In genomic region chr6:168371635-168371988, GRCh38 we compare ENCODE assay signal across 24 cellular contexts. TPM values are rescaled to one million over a fixed set of nuclear protein-coding genes. Genes with fewer than 3 reads are reported as not detected.
DNase-seq lines count a peak whose midpoint lies in the region; ATAC-seq, FAIRE-seq and TF ChIP-seq lines count a peak whose summit lies in the region.
"Had no signal": no experiment of that assay in that cellular context is flagged by ENCODE, and none has a peak within 500 bp of the region (broad histone marks: within the 10 kb centered on the region; RNA-seq: fewer than 3 reads in every experiment).

No MANE protein-coding gene starts in this region.

- DNase-seq in Right ventricle myocardium superior = peak; percentile 30
- no peak for DNase-seq in Right ventricle myocardium inferior (ENCODE audit: missing footprints)
- no peak for DNase-seq in HepG2 (ENCODE audit: low spot score)
- DNase-seq in right lobe of liver = no peak
- peak; percentile 60 for DNase-seq in sigmoid colon
- no peak for DNase-seq in NCI-H526 (lab: John Stamatoyannopoulos, UW)
- DNase-seq: C1 segment of cervical spinal cord; Calu3; CD4-positive, alpha-beta memory T cell; COR-L47; DMS53; DMS79 treated with DMSO at 0.1 percent for 48 hours; GF-D8; H9; HFFc6 had no signal

- no peak for TF ChIP-seq EP300 in HepG2 (IDR thresholded peaks at IDR 0.05; ENCODE audit: low read depth in 2 of 2, low read length in 2 of 2)
- no peak for TF ChIP-seq EP300 in HepG2 (CRISPR knock-in tag; IDR thresholded peaks at IDR 0.05; ENCODE audit: borderline replicate concordance)
- TF ChIP-seq EP300 in sigmoid colon (IDR thresholded peaks at IDR 0.05) = no peak

- POLR2A ChIA-PET in HepG2 (lab: Yijun Ruan, JAX) = no interaction called here

- in situ Hi-C loops in HepG2 (cut with HindIII; ENCODE audit: extremely low pct_ligation_motif_present, low pct_unique_long_range_greater_than_20kb) = loop anchor here (5.0 kb wide), 1 partner anchor 516 kb away; no protein-coding TSS in a partner anchor

- TF ChIP-seq CTCF in HepG2 (CRISPR knock-in tag; IDR thresholded peaks at IDR 0.05) (no peak), right lobe of liver (IDR thresholded peaks at IDR 0.05) (no peak), sigmoid colon (IDR thresholded peaks at IDR 0.05) (no peak)

- no peak overlapping the region for H3K4me2 ChIP-seq in HepG2 (ENCODE audit: low read depth, low read length)
- H3K4me2 ChIP-seq: GM23338 had no signal

- H4K20me1 ChIP-seq in HepG2 (ENCODE audit: insufficient read depth, low read length) = no peaks in the 10 kb centered on the region

- TF ChIP-seq POLR2A in HepG2 (IDR thresholded peaks at IDR 0.05; ENCODE audit: insufficient read depth in 1 of 2, low read depth in 2 of 2, low read length in 2 of 2) (no peak), right lobe of liver (IDR thresholded peaks at IDR 0.05) (no peak), sigmoid colon (IDR thresholded peaks at IDR 0.05) (no peak)

- H3K4me1 ChIP-seq in HepG2 (ENCODE audit: insufficient read depth, low read length) (peaks cover 5% of the 10 kb centered on the region; the same call in 1 of the 2 replicates), right lobe of liver (no peaks in the 10 kb centered on the region), sigmoid colon (peaks cover 0 to 29% (median 16%) of the 10 kb centered on the region in 4 donors)

- H3K27ac ChIP-seq in HepG2 (ENCODE audit: extremely low read length, insufficient read depth, low read length) = no peak overlapping the region
- no peak overlapping the region for H3K27ac ChIP-seq in right lobe of liver
- no peak overlapping the region for H3K27ac ChIP-seq in sigmoid colon

- H3K27me3 ChIP-seq in HepG2 (ENCODE audit: control insufficient read depth in 1 of 2, insufficient read depth in 2 of 2, low read length in 2 of 2) = peaks cover 5 to 86% of the 10 kb centered on the region in 2 experiments
- H3K27me3 ChIP-seq in right lobe of liver = no peaks in the 10 kb centered on the region
- no peaks in the 10 kb centered on the region for H3K27me3 ChIP-seq in sigmoid colon

- H3K9me3 ChIP-seq in HepG2 (ENCODE audit: low read length) (no peaks in the 10 kb centered on the region), right lobe of liver (no peaks in the 10 kb centered on the region), sigmoid colon (no peaks in the 10 kb centered on the region)

- H3K4me3 ChIP-seq in HepG2 (replicated peaks in 1 of 3; ENCODE audit: insufficient read depth in 1 of 3, low read depth in 2 of 3, low read length in 3 of 3) = no peak overlapping the region
- H3K4me3 ChIP-seq in right lobe of liver = no peak overlapping the region
- H3K4me3 ChIP-seq in sigmoid colon = no peak overlapping the region
- H3K4me3 ChIP-seq: GM23338 had no signal

- CTCF ChIA-PET in HepG2 (lab: Yijun Ruan, JAX; ENCODE audit: low intra/inter-chr PET ratio, low total read pairs) = interaction anchor here (4.8 kb wide), 1 partner anchor 513 kb away, joined by 42 read pairs; no protein-coding TSS in a partner anchor

- H3K79me2 ChIP-seq in HepG2 (ENCODE audit: insufficient read depth, low read length) = no peaks in the 10 kb centered on the region

- no peaks in the 10 kb centered on the region for H3K36me3 ChIP-seq in HepG2 (replicated peaks in 1 of 2; ENCODE audit: control insufficient read depth in 1 of 2, insufficient read depth in 2 of 2, low read length in 2 of 2)
- H3K36me3 ChIP-seq in right lobe of liver = no peaks in the 10 kb centered on the region
- no peaks in the 10 kb centered on the region for H3K36me3 ChIP-seq in sigmoid colon

- H2AFZ ChIP-seq in HepG2 (ENCODE audit: low read length) = no peak overlapping the region
- H2AFZ ChIP-seq: GM23338 had no signal

- no peak for FAIRE-seq in HepG2 (lab: Jason Lieb, UNC)
- FAIRE-seq: GM12891, GM18507 had no signal

- intact Hi-C loops in Right ventricle myocardium superior (cut with DNase I) = loop anchor here (5.0 kb wide), 1 partner anchor 511 kb away; no protein-coding TSS in a partner anchor
- intact Hi-C loops in Right ventricle myocardium inferior (cut with DNase I) = loop anchor here (5.0 kb wide), 1 partner anchor 246 kb away; no protein-coding TSS in a partner anchor
- intact Hi-C loops in HepG2 (cut with micrococcal nuclease; ENCODE audit: unreplicated experiment) = loop anchor here (5.0 kb wide), 1 partner anchor 341 kb away; no protein-coding TSS in a partner anchor
- intact Hi-C loops in right lobe of liver (cut with DNase I) = loop anchor here in 1 of 2 donors (5.0 kb wide), 1 partner anchor 516 kb away; no protein-coding TSS in a partner anchor
- intact Hi-C loops in sigmoid colon (cut with DNase I) = loop anchor here (10.0 kb wide), 2 partner anchors 263 to 1153 kb away; no protein-coding TSS in a partner anchor

- no peak for ATAC-seq in Right ventricle myocardium superior (ENCODE audit: poor library complexity)
- no peak for ATAC-seq in Right ventricle myocardium inferior
- no peak for ATAC-seq in HepG2
- no peak for ATAC-seq in right lobe of liver
- ATAC-seq: GM23338, HCT116 had no signal

- TF ChIP-seq RAD21 in HepG2 (CRISPR knock-in tag; IDR thresholded peaks at IDR 0.05) = no peak

- no peak overlapping the region for H3K9ac ChIP-seq in HepG2 (ENCODE audit: insufficient read depth, low read depth, low read length)

- no TSS peak for BruUV-seq in HepG2 (replicated peaks; lab: Mats Ljungman, UMichigan)

- 27% methylated on average over 2 of the region's 7 CpGs for WGBS in HepG2 (ENCODE audit: low lambda C conversion rate)
- WGBS in right lobe of liver (ENCODE audit: insufficient coverage, low coverage, low lambda C conversion rate, missing lambda C conversion rate) = 94% methylated on average over 2 of the region's 7 CpGs
- 77 to 90% methylated on average over 7 of the region's 7 CpGs for WGBS in sigmoid colon, 2 donors

TF ChIP-seq in HepG2, 621 proteins besides CTCF, POLR2A, EP300 and RAD21:
- TF ChIP-seq FOXK2 (IDR thresholded peaks at IDR 0.05) = no peak
- no peak for TF ChIP-seq SP5 (CRISPR knock-in tag; IDR thresholded peaks at IDR 0.05; ENCODE audit: borderline replicate concordance, low read depth)
- no peak for TF ChIP-seq E2F1 (CRISPR knock-in tag; IDR thresholded peaks at IDR 0.05)
- peak; percentile 43; the same call in 1 of the 2 replicates for TF ChIP-seq ATF7 (IDR thresholded peaks at IDR 0.05)
- TF ChIP-seq ATF7 (CRISPR knock-in tag; IDR thresholded peaks at IDR 0.05) = no peak
- TF ChIP-seq HOXA7 (CRISPR knock-in tag; IDR thresholded peaks at IDR 0.05) = no peak
- TF ChIP-seq POGK (CRISPR knock-in tag; conservative IDR thresholded peaks at IDR 0.05) = no peak
TF ChIP-seq in HepG2: peak in this region for 1.

RNA-seq across cellular contexts. Expression of gene DACT2, which starts 52.0 kb away (rescaled TPM):
- 1.6 TPM for total RNA-seq in Right ventricle myocardium superior
- total RNA-seq in Right ventricle myocardium inferior = 1.0 TPM
- total RNA-seq in HepG2 (2016; rRNA removed; fragmentation: Illumina TruSeq; extraction: Trizol) = not detected in 2 replicates
- not detected in 2 replicates for total RNA-seq in HepG2 (2016; cell fraction: cytosol; rRNA removed; fragmentation: Illumina TruSeq; extraction: Trizol; ENCODE audit: low read depth)
- total RNA-seq in HepG2 (2016; cell fraction: insoluble cytoplasmic fraction; rRNA removed; fragmentation: Illumina TruSeq; extraction: Trizol) = not detected in 2 replicates
- not detected in 2 replicates for total RNA-seq in HepG2 (2016; cell fraction: membrane; rRNA removed; fragmentation: Illumina TruSeq; extraction: Trizol)
- total RNA-seq in HepG2 (2016; cell fraction: nucleus; rRNA removed; fragmentation: Illumina TruSeq; extraction: Trizol) = not detected in 2 replicates
- polyA plus RNA-seq in HepG2 (2011; rRNA removed) = 0.10 and 0.15 TPM in 2 replicates
- 0.12 and 0.23 TPM in 2 replicates for polyA plus RNA-seq in HepG2 (2011; cell fraction: cytosol; rRNA removed)
- polyA plus RNA-seq in HepG2 (2011; cell fraction: nucleus; rRNA removed) = 0.23 and 0.45 TPM in 2 replicates
- not detected in 2 replicates for polyA plus RNA-seq in HepG2 (2012)
- polyA plus RNA-seq in HepG2 (2016; cell fraction: cytosol; fragmentation: Illumina TruSeq; extraction: Trizol; ENCODE audit: low read depth) = not detected in 2 replicates
- not detected in 2 replicates for polyA plus RNA-seq in HepG2 (2016; cell fraction: insoluble cytoplasmic fraction; fragmentation: Illumina TruSeq; extraction: Trizol; ENCODE audit: low read depth)
- not detected in 2 replicates for polyA plus RNA-seq in HepG2 (2016; cell fraction: membrane; fragmentation: Illumina TruSeq; extraction: Trizol; ENCODE audit: low read depth)
- not detected in 2 replicates for polyA plus RNA-seq in HepG2 (2016; cell fraction: nucleus; fragmentation: Illumina TruSeq; extraction: Trizol; ENCODE audit: insufficient read depth, low read depth)
- 0.26 TPM in 1 of 2 replicates, not detected in the other for polyA minus RNA-seq in HepG2 (2011; rRNA and poly(A)+ RNA removed; ENCODE audit: low replicate concordance)
- polyA minus RNA-seq in HepG2 (2011; cell fraction: cytosol; rRNA and poly(A)+ RNA removed) = 0.26 and 0.30 TPM in 2 replicates
- polyA minus RNA-seq in HepG2 (2011; cell fraction: nucleus; rRNA and poly(A)+ RNA removed) = 0.25 TPM in 1 of 2 replicates, not detected in the other
- under 1 TPM in 5 of 6 experiments, not detected in 1; 0.29 to 0.99 (median 0.86) TPM for total RNA-seq in right lobe of liver
- 1 to 10 TPM in 1 of 4 donors, under 1 TPM in 3; 0.16 to 1.1 (median 0.52) TPM for total RNA-seq in sigmoid colon
- under 1 TPM; 0.23 to 0.92 (median 0.60) TPM for polyA plus RNA-seq in sigmoid colon
- total RNA-seq: A172; Calu3; CD4-positive, alpha-beta memory T cell; Daoy; G401; H4; HFFc6 had no signal
- polyA plus RNA-seq: BJ; CD4-positive, alpha-beta memory T cell had no signal

Comparison
In these comparisons a context has a peak if more than half of its experiments do, and no peak if none do; other contexts are left out.
1. DNase-seq: peak in Right ventricle myocardium superior (single experiment) and sigmoid colon (single experiment); none in Right ventricle myocardium inferior (single experiment), HepG2 (single experiment), right lobe of liver (0 of 3) and NCI-H526 (0 of 2).